In genomic region chr2:98601532-98602132, GRCh38 we compare ENCODE assay signal across 8 cellular contexts. TPM values are rescaled to one million over a fixed set of nuclear protein-coding genes. Genes with fewer than 3 reads are reported as not detected.
DNase-seq lines count a peak whose midpoint lies in the region; ATAC-seq and TF ChIP-seq lines count a peak whose summit lies in the region.

No MANE protein-coding gene starts in this region.

- peak; percentile 18 for DNase-seq in NCI-H2107 treated with DMSO at 0.1 percent for 48 hours (lab: John Stamatoyannopoulos, UW; ENCODE audit: unreplicated experiment)
- DNase-seq in NCI-H2107 (lab: John Stamatoyannopoulos, UW), result no peak
- DNase-seq in H7, result peak; percentile 74
- peak; percentile 29 for DNase-seq in NCI-H2029 (lab: John Stamatoyannopoulos, UW)
- no peak for DNase-seq in ascending aorta (ENCODE audit: low spot score in 2 of 2)
- peak; percentile 55 for DNase-seq in iris pigment epithelial cell (ENCODE audit: low read depth)
- DNase-seq in stimulated activated CD4-positive, alpha-beta T cell treated with anti-CD3 and anti-CD28 coated beads, Interleukin-2, amount 100 ng/mL, for 24 hours, result no peak

- intact Hi-C loops in ascending aorta (cut with DNase I), result loop anchor here (10.0 kb wide), 1 partner anchor 553 kb away; the partner anchor contains the start of genes LIPT1 and TSGA10

- H3K36me3 ChIP-seq in H7 (replicated peaks; ENCODE audit: control insufficient read depth, insufficient read depth, low read length) (no peaks in the 10 kb centered on the region; the same call in none of the 2 replicates), ascending aorta (peaks cover 16 to 63% of the 10 kb centered on the region in 2 donors)

- peak in 2 of 3 experiments; percentile 22 to 37 for TF ChIP-seq CTCF in ascending aorta (IDR thresholded peaks at IDR 0.05)

- H3K4me3 ChIP-seq in H7 (ENCODE audit: insufficient read depth, low read depth, low read length) (no peak overlapping the region), ascending aorta (no peak overlapping the region)

- H3K9me3 ChIP-seq in ascending aorta, result no peaks in the 10 kb centered on the region

- ATAC-seq in GM21529 (IDR thresholded peaks at IDR 0.05; ENCODE audit: unreplicated experiment), result no peak

- peaks cover 0 to 7% of the 10 kb centered on the region in 2 donors for H3K4me1 ChIP-seq in ascending aorta

- H3K27me3 ChIP-seq in H7 (ENCODE audit: control insufficient read depth, insufficient read depth, low read length) (no peaks in the 10 kb centered on the region), ascending aorta (no peaks in the 10 kb centered on the region)

- H3K27ac ChIP-seq in ascending aorta, result no peak overlapping the region

RNA-seq across cellular contexts. Expression of gene COA5, which starts 6.7 kb away (rescaled TPM):
- total RNA-seq in H7 (2014; rRNA removed; shearing (Covaris generic)), result 19.7 and 28.6 TPM in 2 replicates
- total RNA-seq in ascending aorta, result 86.3 TPM

RNA-seq across cellular contexts. Expression of gene UNC50, which starts 6.8 kb away (rescaled TPM):
- 36.3 and 37.1 TPM in 2 replicates for total RNA-seq in H7 (2014; rRNA removed; shearing (Covaris generic))
- 34.4 TPM for total RNA-seq in ascending aorta

Comparison
In these comparisons a context has a peak if more than half of its experiments do, and no peak if none do; other contexts are left out.
1. DNase-seq: peak in NCI-H2107 treated with DMSO at 0.1 percent for 48 hours (single experiment), H7 (single experiment), NCI-H2029 (single experiment) and iris pigment epithelial cell (single experiment); none in NCI-H2107 (single experiment), ascending aorta (0 of 2) and stimulated activated CD4-positive, alpha-beta T cell treated with anti-CD3 and anti-CD28 coated beads, Interleukin-2, amount 100 ng/mL, for 24 hours (0 of 2).